Comparison of ENCODE assay signal across 21 cellular contexts in genomic region chr5:37029436-37029835, GRCh38.
"Had no signal": no experiment of that assay in that cellular context is flagged by ENCODE, and none has a peak within 500 bp of the region (broad histone marks: within the 10 kb centered on the region; RNA-seq: fewer than 3 reads in every experiment).

No MANE protein-coding gene starts in this region.

- H3K4me3 ChIP-seq: esophagus muscularis mucosa, gastroesophageal sphincter, psoas muscle, spleen, tibial artery, upper lobe of left lung, uterus had no signal

- DNase-seq: effector memory CD8-positive, alpha-beta T cell; immature natural killer cell; mammary epithelial cell; naive thymus-derived CD4-positive, alpha-beta T cell; nephron progenitor cell; psoas muscle; retina; spleen; stimulated activated CD4-positive, alpha-beta T cell treated with anti-CD3 and anti-CD28 coated beads, Interleukin-15, amount 100 ng/mL, for 24 hours; stimulated activated CD4-positive, alpha-beta T cell treated with anti-CD3 and anti-CD28 coated beads, Interleukin-1b, Interleukin-23, amount 100 ng/mL, for 48 hours; stimulated activated CD4-positive, alpha-beta T cell treated with anti-CD3 and anti-CD28 coated beads, Interleukin-4, amount 100 ng/mL, for 24 hours; tibial artery; upper lobe of left lung; uterus had no signal

- ATAC-seq: effector memory CD8-positive, alpha-beta T cell; gastroesophageal sphincter; left lobe of liver; naive thymus-derived CD4-positive, alpha-beta T cell; psoas muscle; sciatic nerve; stimulated activated memory B cell treated with anti-CD40 and anti-IgM and Interleukin-4, amounts not matched to agents 10 μg/mL and 1 μg/mL and 100 μg/mL, for 72 hours had no signal

- H3K27ac ChIP-seq: epithelial cell of prostate, esophagus muscularis mucosa, gastroesophageal sphincter, parathyroid adenoma, psoas muscle, spleen, tibial artery, upper lobe of left lung, uterus had no signal
